7 cellular contexts compared by ENCODE assay signal in the genomic region with DNA sequence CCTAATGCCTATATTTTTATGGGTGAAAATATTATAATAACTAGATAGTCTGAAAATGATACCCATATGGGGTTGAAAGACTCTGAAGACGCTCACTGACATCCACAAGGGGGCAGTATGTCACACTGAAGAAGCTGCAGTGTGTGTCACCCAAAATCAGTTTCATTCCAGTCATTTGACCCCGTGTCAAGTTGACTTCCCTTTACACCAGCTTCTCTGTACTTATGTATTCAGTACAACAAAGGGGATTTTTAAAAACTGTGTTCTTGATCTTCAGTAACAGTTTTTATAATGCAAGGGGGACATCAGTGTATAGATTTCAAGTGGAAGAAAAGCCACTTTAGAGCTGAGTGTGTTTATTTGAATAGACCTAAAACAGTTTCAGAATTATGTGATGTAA. TPM values are rescaled to one million over a fixed set of nuclear protein-coding genes. Genes with fewer than 3 reads are reported as not detected.
DNase-seq lines count a peak whose midpoint lies in the region; ATAC-seq and TF ChIP-seq lines count a peak whose summit lies in the region.

No MANE protein-coding gene starts in this region.

- no peak overlapping the region for H3K27ac ChIP-seq in SJSA1

- no peaks in the 10 kb centered on the region for H3K36me3 Mint-ChIP-seq in activated naive CD8-positive, alpha-beta T cell treated with anti-CD3 and anti-CD28 coated beads for 36 hours

- peaks cover 4% of the 10 kb centered on the region for H3K27me3 Mint-ChIP-seq in activated naive CD8-positive, alpha-beta T cell treated with anti-CD3 and anti-CD28 coated beads for 36 hours

- no peaks in the 10 kb centered on the region for H3K9me3 ChIP-seq in SJSA1 (replicated peaks)

- H3K9me3 Mint-ChIP-seq in activated naive CD8-positive, alpha-beta T cell treated with anti-CD3 and anti-CD28 coated beads for 36 hours, result no peaks in the 10 kb centered on the region

- H3K4me3 Mint-ChIP-seq in activated naive CD8-positive, alpha-beta T cell treated with anti-CD3 and anti-CD28 coated beads for 36 hours, result no peak overlapping the region

- H3K27me3 ChIP-seq in SJSA1 (replicated peaks), result no peaks in the 10 kb centered on the region

- peaks cover 36% of the 10 kb centered on the region for H3K36me3 ChIP-seq in SJSA1

- peaks cover 1% of the 10 kb centered on the region for H3K4me1 Mint-ChIP-seq in activated naive CD8-positive, alpha-beta T cell treated with anti-CD3 and anti-CD28 coated beads for 36 hours

- peak; percentile 64 for TF ChIP-seq CTCF in GM10266 (IDR thresholded peaks at IDR 0.05; ENCODE audit: control insufficient read depth, insufficient read depth, low read depth, missing control alignments)

- DNase-seq in GM10266 (ENCODE audit: extremely low spot score) (peak; percentile 81), HT-29 (ENCODE audit: low spot score) (peak; percentile 63), SJSA1 (ENCODE audit: low read depth in 1 of 2, low spot score in 2 of 2) (peak; percentile 40 to 55), hepatic stellate cell (ENCODE audit: low spot score) (peak; percentile 68)
- DNase-seq in activated naive CD8-positive, alpha-beta T cell treated with anti-CD3 and anti-CD28 coated beads for 36 hours, result peak; percentile 46
- DNase-seq in stimulated activated CD4-positive, alpha-beta T cell treated with anti-CD3 and anti-CD28 coated beads, Interleukin-15, amount 100 ng/mL, for 24 hours, result peak; percentile 73

- H3K27ac Mint-ChIP-seq in activated naive CD8-positive, alpha-beta T cell treated with anti-CD3 and anti-CD28 coated beads for 36 hours, result no peak overlapping the region

- H3K4me3 ChIP-seq in SJSA1, result no peak overlapping the region

- H3K4me1 ChIP-seq in SJSA1 (replicated peaks), result no peaks in the 10 kb centered on the region; the same call in 1 of the 2 replicates

- ATAC-seq in GM21528 (IDR thresholded peaks at IDR 0.05; ENCODE audit: low FRiP score, unreplicated experiment), result peak; percentile 66

RNA-seq across cellular contexts. Expression of a gene that starts 19.3 kb away (rescaled TPM):
- not detected in 2 replicates for total RNA-seq in HT-29 (2014; rRNA removed; shearing (Covaris generic))
- total RNA-seq in SJSA1 (2014; rRNA removed; shearing (Covaris generic)), result 10.5 and 20.5 TPM in 2 replicates
- total RNA-seq in activated naive CD8-positive, alpha-beta T cell treated with anti-CD3 and anti-CD28 coated beads for 36 hours, result not detected

Comparison
In these comparisons a context has a peak if more than half of its experiments do, and no peak if none do; other contexts are left out.
1. RNA of a gene that starts 19.3 kb away (total RNA-seq): 10.5 to 20.5 TPM in SJSA1; not detected in activated naive CD8-positive, alpha-beta T cell treated with anti-CD3 and anti-CD28 coated beads for 36 hours and not detected in HT-29; every median in the first group is over 10 times any median in the second.
2. Peak in every context shown above with its lines, with median percentiles within 50 percentile points of each other: DNase-seq.